In genomic region chr2:156659694-156660093, GRCh38 we compare ENCODE assay signal across 9 cellular contexts.
"Had no signal": no experiment of that assay in that cellular context is flagged by ENCODE, and none has a peak within 500 bp of the region (broad histone marks: within the 10 kb centered on the region; RNA-seq: fewer than 3 reads in every experiment).

No MANE protein-coding gene starts in this region.

- H3K9ac ChIP-seq: GM23248, KMS-11 had no signal

- H3K27me3 Mint-ChIP-seq: IgD-negative memory B cell had no signal

- H3K4me1 Mint-ChIP-seq: IgD-negative memory B cell had no signal

- H3K27ac Mint-ChIP-seq: IgD-negative memory B cell had no signal

- H3K36me3 ChIP-seq: HAP-1 had no signal

- H3K4me3 Mint-ChIP-seq: IgD-negative memory B cell had no signal

- H3K4me2 ChIP-seq: KMS-11 had no signal

- H3K4me3 ChIP-seq: GM23248, HAP-1 had no signal

- H3K9me3 ChIP-seq: HAP-1 had no signal

- FAIRE-seq: HTR-8/SVneo had no signal

- H3K36me3 Mint-ChIP-seq: IgD-negative memory B cell had no signal

- H3K27ac ChIP-seq: GM23248, KMS-11 had no signal

- ATAC-seq: HCT116 had no signal

- DNase-seq: GM23248, H7, Karpas-422, KBM-7 had no signal

- H3K4me1 ChIP-seq: HAP-1 had no signal

- H2AFZ ChIP-seq: GM23248 had no signal
